20 cellular contexts compared by ENCODE assay signal in the genomic region with DNA sequence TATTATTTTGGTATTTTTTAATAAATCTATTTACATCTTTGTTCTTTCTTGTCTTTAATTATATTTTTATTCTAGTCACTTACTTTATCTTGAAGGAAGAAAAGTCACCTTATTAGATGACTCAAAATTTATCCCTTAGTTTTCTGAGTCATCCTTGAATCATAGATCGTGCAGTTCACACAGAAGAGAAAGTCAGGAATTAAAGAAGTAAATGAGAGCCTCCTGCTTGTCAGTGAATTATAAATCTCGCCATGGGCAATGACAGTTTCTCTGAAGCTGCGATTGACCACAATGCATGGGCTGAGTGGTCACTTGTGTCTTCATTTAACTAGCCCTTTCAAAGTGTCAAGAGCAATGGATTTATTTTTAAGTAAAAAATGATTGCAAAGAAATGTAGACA.
DNase-seq lines count a peak whose midpoint lies in the region; ATAC-seq, FAIRE-seq and TF ChIP-seq lines count a peak whose summit lies in the region.
"Had no signal": no experiment of that assay in that cellular context is flagged by ENCODE, and none has a peak within 500 bp of the region (broad histone marks: within the 10 kb centered on the region; RNA-seq: fewer than 3 reads in every experiment).

No MANE protein-coding gene starts in this region.

- TF ChIP-seq EP300 in A549 (IDR thresholded peaks at IDR 0.05): no peak

- H3K4me2 ChIP-seq in A549: peak overlapping the region; percentile 28; the same call in 1 of the 3 replicates

- 9% methylated on average over 3 of the region's 3 CpGs for WGBS in A549 (ENCODE audit: missing lambda C conversion rate)

- DNase-seq in A549 (ENCODE audit: low read depth in 1 of 2, low spot score in 1 of 2): no peak
- peak; percentile 15 for DNase-seq in HTR-8/SVneo (ENCODE audit: insufficient read length, low spot score)
- peak; percentile 5 for DNase-seq in astrocyte of the cerebellum (ENCODE audit: low read depth)
- DNase-seq in fibroblast of the aortic adventitia (ENCODE audit: low read depth): peak; percentile 45
- no peak for DNase-seq in GM10266 (ENCODE audit: extremely low spot score)
- DNase-seq in activated CD8-positive, alpha-beta memory T cell treated with anti-CD3 and anti-CD28 coated beads, Interleukin-2, amount 50 U/mL, for 48 hours: no peak
- no peak for DNase-seq in NCI-H1092 (lab: John Stamatoyannopoulos, UW)
- no peak for DNase-seq in coronary artery (ENCODE audit: low spot score)
- DNase-seq: activated CD4-positive, alpha-beta T cell treated with anti-CD3 and anti-CD28 coated beads, Interleukin-2, amount 50 U/mL, for 4 hours; activated naive CD8-positive, alpha-beta T cell treated with anti-CD3 and anti-CD28 coated beads, Interleukin-2, amount 10 ng/mL, durations not matched to agents 7 days and 5 days; activated T-cell treated with anti-CD3 and anti-CD28 coated beads, Interleukin-2, amount 50 U/mL, for 48 hours; CD4-positive, alpha-beta T cell; Karpas-422; left ventricle myocardium superior; stimulated activated naive CD4-positive, alpha-beta T cell; upper lobe of right lung had no signal

- CTCF ChIA-PET in A549 (lab: Yijun Ruan, JAX): no interaction called here

- H3K27ac ChIP-seq in A549 (no peak overlapping the region), coronary artery (no peak overlapping the region)
- H3K27ac ChIP-seq: parathyroid adenoma, upper lobe of right lung had no signal

- H3K9me3 ChIP-seq in A549: no peaks in the 10 kb centered on the region
- H3K9me3 ChIP-seq: upper lobe of right lung had no signal

- POLR2A ChIA-PET in A549 (lab: Yijun Ruan, JAX): no interaction called here

- H3K4me1 ChIP-seq in A549: peaks cover 19% of the 10 kb centered on the region
- H3K4me1 ChIP-seq: parathyroid adenoma, upper lobe of right lung had no signal

- H3K4me3 ChIP-seq in A549 (no peak overlapping the region), astrocyte of the cerebellum (ENCODE audit: low read depth, low read length) (no peak overlapping the region), fibroblast of the aortic adventitia (ENCODE audit: low read depth, low read length) (no peak overlapping the region), coronary artery (no peak overlapping the region)
- H3K4me3 ChIP-seq: upper lobe of right lung had no signal

- FAIRE-seq in A549 (lab: Jason Lieb, UNC): no peak
- FAIRE-seq in HTR-8/SVneo (lab: Jason Lieb, UNC): no peak
- FAIRE-seq: colon, GM12892 had no signal

- TF ChIP-seq CTCF in A549 (IDR thresholded peaks at IDR 0.05) (no peak), astrocyte of the cerebellum (IDR thresholded peaks at IDR 0.05; ENCODE audit: low read depth, low read length, missing control alignments) (no peak), fibroblast of the aortic adventitia (IDR thresholded peaks at IDR 0.05; ENCODE audit: insufficient read depth, low read length) (no peak), GM10266 (IDR thresholded peaks at IDR 0.05; ENCODE audit: control insufficient read depth, insufficient read depth, low read depth, missing control alignments) (no peak), coronary artery (IDR thresholded peaks at IDR 0.05) (no peak)

- ATAC-seq in A549: no peak
- ATAC-seq: HCT116, left ventricle myocardium superior, upper lobe of right lung had no signal

- TF ChIP-seq RAD21 in A549 (conservative IDR thresholded peaks at IDR 0.05 in 1 of 2, IDR thresholded peaks at IDR 0.05 in 1 of 2): no peak

- in situ Hi-C loops in astrocyte of the cerebellum (cut with HindIII; ENCODE audit: low sequenced_read_pairs): no loop called here

- no peak for TF ChIP-seq POLR2A in A549 (IDR thresholded peaks at IDR 0.05; ENCODE audit: low read length)

TF ChIP-seq in A549, 52 proteins besides CTCF, POLR2A, EP300 and RAD21:
- TF ChIP-seq JUNB (IDR thresholded peaks at IDR 0.05) (peak; percentile 29; the same call in 1 of the 2 replicates), BHLHE40 (IDR thresholded peaks at IDR 0.05; ENCODE audit: low read depth, low read length) (no peak)
TF ChIP-seq in A549: peak in this region for 1.

Comparison
In these comparisons a context has a peak if more than half of its experiments do, and no peak if none do; other contexts are left out.
1. DNase-seq: peak in HTR-8/SVneo (single experiment), astrocyte of the cerebellum (single experiment) and fibroblast of the aortic adventitia (single experiment); none in A549 (0 of 2), GM10266 (single experiment), activated CD8-positive, alpha-beta memory T cell treated with anti-CD3 and anti-CD28 coated beads, Interleukin-2, amount 50 U/mL, for 48 hours (single experiment), NCI-H1092 (single experiment) and coronary artery (single experiment).